ENCODE assay signal across 1 cellular context in genomic region chr5:33180900-33181299, GRCh38.
TF ChIP-seq lines count a peak whose summit lies in the region.

No MANE protein-coding gene starts in this region.

TF ChIP-seq in H1, 55 proteins besides CTCF, POLR2A, EP300 and RAD21:
- TF ChIP-seq KDM1A (IDR thresholded peaks at IDR 0.05; ENCODE audit: borderline replicate concordance, low read length) (no peak), CHD1 (IDR thresholded peaks at IDR 0.05; ENCODE audit: low read depth, low read length) (no peak), NANOG (IDR thresholded peaks at IDR 0.05; ENCODE audit: insufficient read depth, low read depth, low read length, poor library complexity, severe bottlenecking) (no peak)
